In genomic region chr4:105708376-105709080, GRCh38 we compare ENCODE assay signal across 1 cellular context.
TF ChIP-seq lines count a peak whose summit lies in the region.

Gene GSTCD, plus strand, starts transcription at chr4:105708784. Its CDS starts 8,830 bp downstream, at chr4:105717614.
Gene INTS12, minus strand, starts transcription at chr4:105708689. Its CDS starts 8,684 bp downstream, at chr4:105700005.

TF ChIP-seq in GM23338, 12 proteins besides CTCF, POLR2A, EP300 and RAD21:
- TF ChIP-seq STAT1 (IDR thresholded peaks at IDR 0.05; ENCODE audit: unreplicated experiment), result peak; percentile 61
- peak; percentile 96 for TF ChIP-seq POLR2AphosphoS5 (IDR thresholded peaks at IDR 0.05; ENCODE audit: low read depth)
- peak; percentile 97 for TF ChIP-seq CREB1 (CRISPR knock-in tag; IDR thresholded peaks at IDR 0.05; ENCODE audit: low read depth)
- TF ChIP-seq REST (IDR thresholded peaks at IDR 0.05; ENCODE audit: unreplicated experiment), result no peak
- peak; percentile 83; the same call in 1 of the 2 replicates for TF ChIP-seq ZNF114 (CRISPR knock-in tag; IDR thresholded peaks at IDR 0.05)
- peak; percentile 88 for TF ChIP-seq ETS1 (IDR thresholded peaks at IDR 0.05)
- TF ChIP-seq ZNF331 (CRISPR knock-in tag; IDR thresholded peaks at IDR 0.05; ENCODE audit: low read depth), result peak; percentile 50; the same call in 1 of the 2 replicates
- no peak for TF ChIP-seq ZNF462 (CRISPR knock-in tag; IDR thresholded peaks at IDR 0.05)
